ENCODE assay signal across 8 cellular contexts in genomic region chr11:65651339-65651588, GRCh38. TPM values are rescaled to one million over a fixed set of nuclear protein-coding genes. Genes with fewer than 3 reads are reported as not detected.
A peak's percentile ranks its signal among the peaks of the same experiment; 100 is the strongest.
DNase-seq lines count a peak whose midpoint lies in the region; ATAC-seq and TF ChIP-seq lines count a peak whose summit lies in the region.
"Had no signal": no experiment of that assay in that cellular context is flagged by ENCODE, and none has a peak within 500 bp of the region (broad histone marks: within the 10 kb centered on the region; RNA-seq: fewer than 3 reads in every experiment).

No MANE protein-coding gene starts in this region.

- ATAC-seq in activated CD8-positive, alpha-beta T cell treated with anti-CD3 and anti-CD28 coated beads for 36 hours: no peak

- H3K36me3 Mint-ChIP-seq in HFFc6 (ENCODE audit: low read depth) (peaks cover 18% of the 10 kb centered on the region), immature natural killer cell (peaks cover 8 to 28% (median 14%) of the 10 kb centered on the region in 3 donors)
- H3K36me3 Mint-ChIP-seq in activated CD8-positive, alpha-beta T cell treated with anti-CD3 and anti-CD28 coated beads for 36 hours (ENCODE audit: low read depth): peaks cover 20% of the 10 kb centered on the region

- peak overlapping the region in 1 of 8 donors; percentile 83 for H3K4me3 ChIP-seq in spleen

- H3K4me1 ChIP-seq in spleen: peaks cover 32 to 94% (median 70%) of the 10 kb centered on the region in 6 donors

- CTCF ChIA-PET in activated CD8-positive, alpha-beta T cell treated with anti-CD3 and anti-CD28 coated beads for 36 hours (lab: Charles Lee): interaction anchor here (2.3 to 2.6 kb wide), 2 partner anchors 12 kb away, joined by 11 read pairs; partner anchors contain the start of gene RELA

- intact Hi-C loops in activated CD8-positive, alpha-beta T cell treated with anti-CD3 and anti-CD28 coated beads for 36 hours (cut with micrococcal nuclease): no loop called here
- intact Hi-C loops in spleen (cut with DNase I; ENCODE audit: low total_unique reads): no loop called here

- POLR2A ChIA-PET in activated CD8-positive, alpha-beta T cell treated with anti-CD3 and anti-CD28 coated beads for 36 hours (lab: Charles Lee): interaction anchor here (1.0 to 23.0 kb wide), 4 partner anchors 7 to 182 kb away, joined by 3 to 320 read pairs (median 162); partner anchors contain the start of genes RELA and SIPA1

- H3K36me3 ChIP-seq in spleen: peaks cover 10 to 85% (median 76%) of the 10 kb centered on the region in 6 donors

- TF ChIP-seq POLR2A in spleen (IDR thresholded peaks at IDR 0.05): no peak

- H3K9me3 ChIP-seq in spleen: no peaks in the 10 kb centered on the region

- H3K4me3 Mint-ChIP-seq in HFFc6: no peak overlapping the region
- no peak overlapping the region for H3K4me3 Mint-ChIP-seq in activated CD8-positive, alpha-beta T cell treated with anti-CD3 and anti-CD28 coated beads for 36 hours
- peak overlapping the region; percentile 81 to 92 (median 85) for H3K4me3 Mint-ChIP-seq in immature natural killer cell

- peaks cover 28% of the 10 kb centered on the region for H3K4me1 Mint-ChIP-seq in HFFc6 (ENCODE audit: low read depth)
- H3K4me1 Mint-ChIP-seq in activated CD8-positive, alpha-beta T cell treated with anti-CD3 and anti-CD28 coated beads for 36 hours (ENCODE audit: low read depth): peaks cover 39% of the 10 kb centered on the region
- peaks cover 47 to 53% of the 10 kb centered on the region in 2 donors for H3K4me1 Mint-ChIP-seq in immature natural killer cell

- in situ Hi-C loops in G401 (cut with HindIII; ENCODE audit: low sequenced_read_pairs): no loop called here

- H3K9me3 Mint-ChIP-seq in HFFc6: no peaks in the 10 kb centered on the region
- no peaks in the 10 kb centered on the region for H3K9me3 Mint-ChIP-seq in activated CD8-positive, alpha-beta T cell treated with anti-CD3 and anti-CD28 coated beads for 36 hours
- H3K9me3 Mint-ChIP-seq in immature natural killer cell: peaks cover 0 to 3% (median 0%) of the 10 kb centered on the region in 6 donors

- TF ChIP-seq CTCF in HFFc6 (IDR thresholded peaks at IDR 0.05) (no peak), spleen (IDR thresholded peaks at IDR 0.05 in 8 of 11, conservative IDR thresholded peaks at IDR 0.05 in 3 of 11) (no peak)
- TF ChIP-seq CTCF in activated CD8-positive, alpha-beta T cell treated with anti-CD3 and anti-CD28 coated beads for 36 hours (IDR thresholded peaks at IDR 0.05): no peak

- H3K27me3 ChIP-seq in spleen (replicated peaks in 1 of 7): no peaks in the 10 kb centered on the region

- peak overlapping the region; percentile 93 for H3K27ac Mint-ChIP-seq in HFFc6
- peak overlapping the region; percentile 57 for H3K27ac Mint-ChIP-seq in activated CD8-positive, alpha-beta T cell treated with anti-CD3 and anti-CD28 coated beads for 36 hours
- H3K27ac Mint-ChIP-seq in immature natural killer cell: peak overlapping the region; percentile 95 to 99 (median 97)

- 63 to 83% (median 69%) methylated on average over 3 of the region's 3 CpGs for WGBS in spleen, 5 donors

- no peak for DNase-seq in HFFc6
- DNase-seq in activated CD8-positive, alpha-beta T cell treated with anti-CD3 and anti-CD28 coated beads for 36 hours: no peak
- no peak for DNase-seq in immature natural killer cell
- DNase-seq in spleen: no peak
- no peak for DNase-seq in G401 (ENCODE audit: low spot score)
- DNase-seq in stimulated activated naive CD4-positive, alpha-beta T cell (lab: John Stamatoyannopoulos, UW): no peak
- DNase-seq in SK-N-DZ (ENCODE audit: low spot score): no peak
- DNase-seq: NCI-H1105 treated with DMSO at 0.1 percent for 48 hours had no signal

- H3K27me3 Mint-ChIP-seq in HFFc6 (ENCODE audit: insufficient read depth) (peaks cover 13% of the 10 kb centered on the region), immature natural killer cell (ENCODE audit: low read depth in 3 of 3) (peaks cover 42 to 62% (median 47%) of the 10 kb centered on the region in 3 donors)
- no peaks in the 10 kb centered on the region for H3K27me3 Mint-ChIP-seq in activated CD8-positive, alpha-beta T cell treated with anti-CD3 and anti-CD28 coated beads for 36 hours

- H3K27ac ChIP-seq in spleen: peak overlapping the region; percentile 92 to 99 (median 96)

RNA-seq across cellular contexts. Expression of gene RELA, which starts 11.5 kb away (rescaled TPM):
- 10 to 100 TPM; 66.9 to 72.7 (median 69.5) TPM for total RNA-seq in HFFc6 (2021; fragmentation: NEBNext Ultra II Directional; extraction: Animal tissue kit (Norgen Biotek cat#: 25700))
- total RNA-seq in activated CD8-positive, alpha-beta T cell treated with anti-CD3 and anti-CD28 coated beads for 36 hours: 10 to 100 TPM; 65.6 to 72.5 TPM
- polyA plus RNA-seq in immature natural killer cell (10 to 100 TPM; 38.5 to 88.4 (median 41.8) TPM), spleen (10 to 100 TPM; 25.8 to 43.0 (median 25.9) TPM)
- 100 to 1,000 TPM in 1 of 7 donors, 10 to 100 TPM in 6; 68.2 to 115 (median 85.3) TPM for total RNA-seq in spleen
- total RNA-seq in G401 (2014; rRNA removed; shearing (Covaris generic)): 29.7 and 38.0 TPM in 2 replicates
- 23.5 and 37.3 TPM in 2 replicates for polyA plus RNA-seq in SK-N-DZ (2014; cell fraction: cytosol; rRNA removed)
- 61.4 and 69.4 TPM in 2 replicates for polyA plus RNA-seq in SK-N-DZ (2014; cell fraction: nucleus; rRNA removed)

RNA-seq across cellular contexts. Expression of gene SIPA1, which starts 13.4 kb away (rescaled TPM):
- 10 to 100 TPM; 23.0 to 41.3 (median 38.3) TPM for total RNA-seq in HFFc6 (2021; fragmentation: NEBNext Ultra II Directional; extraction: Animal tissue kit (Norgen Biotek cat#: 25700))
- total RNA-seq in activated CD8-positive, alpha-beta T cell treated with anti-CD3 and anti-CD28 coated beads for 36 hours: 100 to 1,000 TPM; 172 to 180 TPM
- polyA plus RNA-seq in immature natural killer cell: 100 to 1,000 TPM; 166 to 430 (median 222) TPM
- 100 to 1,000 TPM; 167 to 308 (median 255) TPM for total RNA-seq in spleen
- polyA plus RNA-seq in spleen: 100 to 1,000 TPM; 269 to 423 (median 327) TPM
- total RNA-seq in G401 (2014; rRNA removed; shearing (Covaris generic)): 22.5 and 25.2 TPM in 2 replicates
- polyA plus RNA-seq in SK-N-DZ (2014; cell fraction: cytosol; rRNA removed): 8.3 and 12.0 TPM in 2 replicates
- 7.1 and 14.1 TPM in 2 replicates for polyA plus RNA-seq in SK-N-DZ (2014; cell fraction: nucleus; rRNA removed)

RNA-seq across cellular contexts. Expression of gene PCNX3, which starts 35.7 kb away (rescaled TPM):
- 10 to 100 TPM; 51.5 to 66.7 (median 57.3) TPM for total RNA-seq in HFFc6 (2021; fragmentation: NEBNext Ultra II Directional; extraction: Animal tissue kit (Norgen Biotek cat#: 25700))
- 10 to 100 TPM; 34.3 to 34.4 TPM for total RNA-seq in activated CD8-positive, alpha-beta T cell treated with anti-CD3 and anti-CD28 coated beads for 36 hours
- 10 to 100 TPM in 1 of 3 donors, under 1 TPM in 2; 0.14 to 11.7 (median 0.89) TPM for polyA plus RNA-seq in immature natural killer cell
- total RNA-seq in spleen: 10 to 100 TPM; 38.6 to 51.3 (median 47.4) TPM
- polyA plus RNA-seq in spleen: 10 to 100 TPM in 2 of 3 donors, 1 to 10 TPM in 1; 9.2 to 24.9 (median 17.7) TPM
- total RNA-seq in G401 (2014; rRNA removed; shearing (Covaris generic)): 27.4 and 29.0 TPM in 2 replicates
- 14.6 and 18.7 TPM in 2 replicates for polyA plus RNA-seq in SK-N-DZ (2014; cell fraction: cytosol; rRNA removed)
- 37.3 and 48.4 TPM in 2 replicates for polyA plus RNA-seq in SK-N-DZ (2014; cell fraction: nucleus; rRNA removed)

RNA-seq across cellular contexts. Expression of gene MAP3K11, which starts 37.2 kb away (rescaled TPM):
- total RNA-seq in HFFc6 (2021; fragmentation: NEBNext Ultra II Directional; extraction: Animal tissue kit (Norgen Biotek cat#: 25700)): 10 to 100 TPM; 42.1 to 51.1 (median 46.5) TPM
- 10 to 100 TPM; 40.3 to 45.6 TPM for total RNA-seq in activated CD8-positive, alpha-beta T cell treated with anti-CD3 and anti-CD28 coated beads for 36 hours
- polyA plus RNA-seq in immature natural killer cell (10 to 100 TPM; 11.1 to 29.5 (median 12.3) TPM), spleen (100 to 1,000 TPM in 1 of 3 donors, 10 to 100 TPM in 2; 29.4 to 109 (median 97.7) TPM)
- 100 to 1,000 TPM in 3 of 7 donors, 10 to 100 TPM in 4; 93.5 to 158 (median 99.9) TPM for total RNA-seq in spleen
- total RNA-seq in G401 (2014; rRNA removed; shearing (Covaris generic)): 32.6 and 34.3 TPM in 2 replicates
- 14.1 and 19.2 TPM in 2 replicates for polyA plus RNA-seq in SK-N-DZ (2014; cell fraction: cytosol; rRNA removed)
- 13.2 and 13.3 TPM in 2 replicates for polyA plus RNA-seq in SK-N-DZ (2014; cell fraction: nucleus; rRNA removed)

RNA-seq across cellular contexts. Expression of gene KCNK7, which starts 55.7 kb away (rescaled TPM):
- total RNA-seq in HFFc6 (2021; fragmentation: NEBNext Ultra II Directional; extraction: Animal tissue kit (Norgen Biotek cat#: 25700)): under 1 TPM in 3 of 6 experiments, not detected in 3; 0.16 to 0.31 (median 0.30) TPM
- under 1 TPM in 1 of 2 experiments, not detected in 1; 0.77 TPM for total RNA-seq in activated CD8-positive, alpha-beta T cell treated with anti-CD3 and anti-CD28 coated beads for 36 hours
- polyA plus RNA-seq in immature natural killer cell (not detected), spleen (1 to 10 TPM; 1.9 to 6.2 (median 2.9) TPM)
- 1 to 10 TPM in 4 of 7 donors, under 1 TPM in 3; 0.63 to 3.2 (median 1.1) TPM for total RNA-seq in spleen
- total RNA-seq in G401 (2014; rRNA removed; shearing (Covaris generic)): 0.12 TPM in 1 of 2 replicates, not detected in the other
- polyA plus RNA-seq in SK-N-DZ (2014; cell fraction: cytosol; rRNA removed): 0.19 and 0.38 TPM in 2 replicates
- 1.6 and 2.0 TPM in 2 replicates for polyA plus RNA-seq in SK-N-DZ (2014; cell fraction: nucleus; rRNA removed)

Comparison
In these comparisons a context has a peak if more than half of its experiments do, and no peak if none do; other contexts are left out.
1. H3K4me3 Mint-ChIP-seq: peak in immature natural killer cell (5 of 5); none in HFFc6 (single experiment) and activated CD8-positive, alpha-beta T cell treated with anti-CD3 and anti-CD28 coated beads for 36 hours (single experiment).
2. Peak in every context shown above with its lines, with median percentiles within 50 percentile points of each other: H3K27ac Mint-ChIP-seq.